ENCODE assay signal across 8 cellular contexts in the genomic region with DNA sequence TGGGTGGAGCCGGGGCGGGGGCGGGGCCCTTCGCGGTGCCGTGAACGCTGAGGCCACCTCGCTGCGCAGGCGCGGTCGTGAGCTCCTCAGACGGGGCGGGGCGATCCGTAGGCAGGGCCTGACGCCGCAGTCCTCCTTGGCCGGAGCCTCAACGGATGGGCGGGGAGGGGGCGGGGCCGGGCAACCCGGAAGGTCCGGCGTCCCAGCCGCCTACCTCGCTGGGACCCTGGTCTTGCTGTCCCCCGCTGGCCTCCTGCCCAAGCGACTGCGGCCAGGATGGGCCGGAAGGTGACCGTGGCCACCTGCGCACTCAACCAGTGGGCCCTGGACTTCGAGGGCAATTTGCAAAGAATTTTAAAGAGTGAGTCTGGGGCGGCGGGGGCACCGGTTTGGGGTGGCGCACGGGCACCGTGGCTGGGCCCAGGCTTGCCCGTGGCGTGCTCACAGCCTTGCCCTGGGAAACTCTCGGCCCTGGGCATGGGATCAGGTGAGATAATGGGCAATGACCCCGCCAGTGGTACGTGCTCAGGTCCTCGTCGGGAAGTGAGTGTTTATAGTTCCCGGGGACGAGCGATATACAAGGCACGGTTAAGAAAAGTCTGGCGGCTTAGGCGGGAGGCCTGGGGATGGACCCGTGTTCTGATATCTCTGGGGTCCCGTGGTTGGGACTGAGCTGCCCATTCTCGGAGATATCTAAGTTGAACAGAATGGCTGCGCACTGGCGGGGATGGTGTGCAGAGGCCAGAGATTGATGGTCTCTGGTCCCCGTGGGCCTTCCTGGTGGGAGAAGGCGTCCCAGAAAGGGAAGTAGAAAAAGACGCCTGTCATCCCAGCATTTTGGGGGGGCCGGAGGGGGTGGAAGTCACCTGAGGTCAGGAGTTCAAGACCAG. TPM values are rescaled to one million over a fixed set of nuclear protein-coding genes. Genes with fewer than 3 reads are reported as not detected.
DNase-seq lines count a peak whose midpoint lies in the region; ATAC-seq and TF ChIP-seq lines count a peak whose summit lies in the region.

Gene NADSYN1 (plus strand): TSS at position 183 of the 890 bp plus-strand sequence. CDS start 94 bp downstream, at position 277.

- H3K4me1 Mint-ChIP-seq in naive thymus-derived CD8-positive, alpha-beta T cell = peaks cover 25 to 76% (median 66%) of the 10 kb centered on the region in 4 donors
- H3K4me1 Mint-ChIP-seq in stimulated activated naive B cell treated with anti-CD40 and anti-IgM and Interleukin-4, amounts not matched to agents 10 μg/mL and 1 μg/mL and 100 μg/mL, for 72 hours = peaks cover 40 to 59% of the 10 kb centered on the region in 2 donors

- H2AFZ ChIP-seq in fibroblast of lung (ENCODE audit: low read length) = peak within 1 kb of the TSS; percentile 84

- no peaks in the 10 kb centered on the region for H3K27me3 ChIP-seq in fibroblast of lung (ENCODE audit: control insufficient read depth, insufficient read depth, low read length)

- H3K4me3 Mint-ChIP-seq in naive thymus-derived CD8-positive, alpha-beta T cell = peak within 1 kb of the TSS; percentile 80 to 98 (median 90)
- peak within 1 kb of the TSS; percentile 90 to 92 for H3K4me3 Mint-ChIP-seq in stimulated activated naive B cell treated with anti-CD40 and anti-IgM and Interleukin-4, amounts not matched to agents 10 μg/mL and 1 μg/mL and 100 μg/mL, for 72 hours

- peak; percentile 34 for DNase-seq in DMS 273 treated with DMSO at 0.1 percent for 48 hours (lab: John Stamatoyannopoulos, UW)
- peak; percentile 73 for DNase-seq in LNCaP clone FGC (ENCODE audit: low read depth)
- DNase-seq in RPMI8226 = peak; percentile 99
- DNase-seq in activated T-helper 1 cell treated with anti-CD3 and anti-CD28 coated beads, Interleukin-2, amount 50 U/mL, for 16 hours (ENCODE audit: low read depth in 1 of 2, low spot score in 1 of 2) = peak; percentile 90
- DNase-seq in fibroblast of lung (ENCODE audit: low read depth in 2 of 2) = peak; percentile 86 to 92
- DNase-seq in naive thymus-derived CD8-positive, alpha-beta T cell = peak; percentile 84 to 97 (median 88)
- peak; percentile 91 for DNase-seq in stimulated activated naive B cell treated with anti-CD40 and anti-IgM and Interleukin-4, amounts not matched to agents 10 μg/mL and 1 μg/mL and 100 μg/mL, for 72 hours

- H3K36me3 ChIP-seq in fibroblast of lung (ENCODE audit: control insufficient read depth, insufficient read depth, low read length) = peaks cover 12% of the 10 kb centered on the region

- no peaks in the 10 kb centered on the region for H3K27me3 Mint-ChIP-seq in naive thymus-derived CD8-positive, alpha-beta T cell
- no peaks in the 10 kb centered on the region for H3K27me3 Mint-ChIP-seq in stimulated activated naive B cell treated with anti-CD40 and anti-IgM and Interleukin-4, amounts not matched to agents 10 μg/mL and 1 μg/mL and 100 μg/mL, for 72 hours

- no peaks in the 10 kb centered on the region for H4K20me1 ChIP-seq in fibroblast of lung (ENCODE audit: control insufficient read depth, extremely low read depth, insufficient read depth, low read length)

- H3K4me2 ChIP-seq in fibroblast of lung (ENCODE audit: extremely low read depth, insufficient read depth, low read length) = peak within 1 kb of the TSS; percentile 94

- POLR2A ChIA-PET in naive thymus-derived CD8-positive, alpha-beta T cell (lab: Charles Lee) = interaction anchor here (0.6 to 1.3 kb wide), 3 partner anchors 10 to 1299 kb away, joined by 3 to 4 read pairs (median 3); no protein-coding TSS in a partner anchor

- H3K36me3 Mint-ChIP-seq in naive thymus-derived CD8-positive, alpha-beta T cell = peaks cover 0 to 34% (median 5%) of the 10 kb centered on the region in 3 donors
- H3K36me3 Mint-ChIP-seq in stimulated activated naive B cell treated with anti-CD40 and anti-IgM and Interleukin-4, amounts not matched to agents 10 μg/mL and 1 μg/mL and 100 μg/mL, for 72 hours = peaks cover 24 to 42% of the 10 kb centered on the region in 2 donors

- no peaks in the 10 kb centered on the region for H3K9me3 Mint-ChIP-seq in naive thymus-derived CD8-positive, alpha-beta T cell
- no peaks in the 10 kb centered on the region for H3K9me3 Mint-ChIP-seq in stimulated activated naive B cell treated with anti-CD40 and anti-IgM and Interleukin-4, amounts not matched to agents 10 μg/mL and 1 μg/mL and 100 μg/mL, for 72 hours

- no peaks in the 10 kb centered on the region for H3K9me3 ChIP-seq in fibroblast of lung (ENCODE audit: control insufficient read depth, insufficient read depth, low read depth, low read length)

- peak within 1 kb of the TSS; percentile 76 for H3K9ac ChIP-seq in fibroblast of lung (ENCODE audit: insufficient read depth, low read length)

- H3K4me3 ChIP-seq in LNCaP clone FGC (ENCODE audit: low read depth, low read length) = peak within 1 kb of the TSS; percentile 94
- H3K4me3 ChIP-seq in fibroblast of lung (replicated peaks in 1 of 4; ENCODE audit: control extremely low read depth in 1 of 4, insufficient read depth in 1 of 4, low read depth in 3 of 4, low read length in 4 of 4) = peak within 1 kb of the TSS; percentile 58 to 95 (median 84)

- TF ChIP-seq CTCF in LNCaP clone FGC (IDR thresholded peaks at IDR 0.05; ENCODE audit: control insufficient read depth, extremely low read depth, insufficient read depth) (no peak), fibroblast of lung (conservative IDR thresholded peaks at IDR 0.05 in 1 of 2, IDR thresholded peaks at IDR 0.05 in 1 of 2; ENCODE audit: low read depth in 1 of 2, low read length in 2 of 2) (no peak)

- H3K79me2 ChIP-seq in fibroblast of lung (ENCODE audit: control insufficient read depth, insufficient read depth, low read length) = peaks cover 14% of the 10 kb centered on the region

- peak within 1 kb of the TSS; percentile 58 to 99 (median 96) for H3K27ac Mint-ChIP-seq in naive thymus-derived CD8-positive, alpha-beta T cell
- H3K27ac Mint-ChIP-seq in stimulated activated naive B cell treated with anti-CD40 and anti-IgM and Interleukin-4, amounts not matched to agents 10 μg/mL and 1 μg/mL and 100 μg/mL, for 72 hours = peak within 1 kb of the TSS; percentile 94

- H3K4me1 ChIP-seq in fibroblast of lung (ENCODE audit: control insufficient read depth, extremely low read depth, insufficient read depth, low read length) = no peaks in the 10 kb centered on the region

- H3K27ac ChIP-seq in fibroblast of lung (ENCODE audit: insufficient read depth, low read length) = peak within 1 kb of the TSS; percentile 44

- ATAC-seq in GM21737 (IDR thresholded peaks at IDR 0.05; ENCODE audit: unreplicated experiment) = peak; percentile 51
- peak; percentile 65 to 68 for ATAC-seq in naive thymus-derived CD8-positive, alpha-beta T cell
- peak; percentile 74 to 79 for ATAC-seq in stimulated activated naive B cell treated with anti-CD40 and anti-IgM and Interleukin-4, amounts not matched to agents 10 μg/mL and 1 μg/mL and 100 μg/mL, for 72 hours (replicated peaks)

RNA-seq across cellular contexts. Expression of gene NADSYN1, which starts in this region (rescaled TPM):
- 81.7 and 84.5 TPM in 2 replicates for total RNA-seq in fibroblast of lung
- polyA plus RNA-seq in fibroblast of lung = 22.0 and 23.1 TPM in 2 replicates
- 31.6 and 31.9 TPM in 2 replicates for polyA plus RNA-seq in fibroblast of lung (2012)
- polyA minus RNA-seq in fibroblast of lung (ENCODE audit: low replicate concordance) = 105 TPM in 2 replicates
- 100 to 1,000 TPM; 188 to 197 TPM for total RNA-seq in naive thymus-derived CD8-positive, alpha-beta T cell
- polyA plus RNA-seq in naive thymus-derived CD8-positive, alpha-beta T cell = 10 to 100 TPM; 24.0 to 29.1 (median 25.9) TPM

Comparison
In these comparisons a context has a peak if more than half of its experiments do, and no peak if none do; other contexts are left out.
1. Peak in every context shown above with its lines: DNase-seq, ATAC-seq, H3K4me3 ChIP-seq and H3K27ac ChIP-seq.
2. DNase-seq: peak in every context shown above with its lines; median percentile 99 in RPMI8226; 91 in stimulated activated naive B cell treated with anti-CD40 and anti-IgM and Interleukin-4, amounts not matched to agents 10 μg/mL and 1 μg/mL and 100 μg/mL, for 72 hours; 90 in activated T-helper 1 cell treated with anti-CD3 and anti-CD28 coated beads, Interleukin-2, amount 50 U/mL, for 16 hours; 89 in fibroblast of lung; 88 in naive thymus-derived CD8-positive, alpha-beta T cell; 73 in LNCaP clone FGC; 34 in DMS 273 treated with DMSO at 0.1 percent for 48 hours.